ENCODE assay signal across 6 cellular contexts in genomic region chr3:65891477-65891876, GRCh38.
DNase-seq lines count a peak whose midpoint lies in the region; ATAC-seq, FAIRE-seq and TF ChIP-seq lines count a peak whose summit lies in the region.
"Not testable (repeated sequence)": the region's sequence is repeated elsewhere in the genome, so short reads cannot be mapped to it uniquely, and the experiment has no call there.

No MANE protein-coding gene starts in this region.

- not testable (repeated sequence) for H3K27ac ChIP-seq in GM23338 (ENCODE audit: low read depth); H9 (ENCODE audit: insufficient read length, low read depth, low read length); H1 (ENCODE audit: low read depth, low read length)
- H3K27ac ChIP-seq in HUES64 (ENCODE audit: low read depth, low read length) (peak overlapping the region; percentile 42; the same call in 1 of the 2 replicates), iPS-18a (ENCODE audit: low read length) (peak overlapping the region; percentile 46), tibial artery (peak overlapping the region; percentile 55 to 68)

- POLR2A ChIA-PET in H1 (lab: Charles Lee; ENCODE audit: partially characterized antibody), result interaction anchor here (1.7 kb wide), 1 partner anchor 11 kb away, joined by 9 read pairs; no protein-coding TSS in a partner anchor

- no CpG with 5 or more reads among the region's 2 CpGs for WGBS in H9 (ENCODE audit: extremely low coverage, insufficient read length, low lambda C conversion rate)
- WGBS in HUES64, result 24% methylated on average over 1 of the region's 2 CpGs
- WGBS in H1 (ENCODE audit: extremely low coverage in 1 of 2, insufficient coverage in 1 of 2, insufficient read length in 1 of 2, insufficient replicate concordance in 2 of 2, low coverage in 1 of 2, low lambda C conversion rate in 2 of 2, missing lambda C conversion rate in 1 of 2), 2 experiments, result 60% methylated on average over 2 of the region's 2 CpGs; no CpG with 5 or more reads in 1 of the 2 experiments

- not testable (repeated sequence) for H3K18ac ChIP-seq in H9 (ENCODE audit: insufficient read length, low read depth, low read length); H1 (ENCODE audit: extremely low read depth, low read length)

- H4K91ac ChIP-seq in H9 (ENCODE audit: insufficient read length, low read depth, low read length); H1 (replicated peaks; ENCODE audit: insufficient read length, low read length): not testable (repeated sequence)

- not testable (repeated sequence) for H3K36me3 ChIP-seq in GM23338 (ENCODE audit: insufficient read depth); HUES64 (ENCODE audit: insufficient read depth, low read length); H1 (ENCODE audit: control insufficient read depth in 2 of 4, insufficient read depth in 4 of 4, low read length in 3 of 4); iPS-18a (ENCODE audit: control insufficient read depth, low read depth, low read length); tibial artery

- not testable (repeated sequence) for H3F3A ChIP-seq in GM23338 (replicated peaks; ENCODE audit: low read depth)

- H3K4me1 ChIP-seq in GM23338 (ENCODE audit: insufficient read depth), result peaks cover 59% of the 10 kb centered on the region
- H3K4me1 ChIP-seq in H9 (ENCODE audit: insufficient read depth, low read length), result not testable (repeated sequence)
- peaks cover 45% of the 10 kb centered on the region for H3K4me1 ChIP-seq in HUES64 (ENCODE audit: insufficient read depth, low read length)
- H3K4me1 ChIP-seq in H1 (replicated peaks in 1 of 4; ENCODE audit: control insufficient read depth in 3 of 4, insufficient read depth in 4 of 4, low read length in 3 of 4), result peaks cover 0 to 15% (median 12%) of the 10 kb centered on the region in 4 experiments; a peak in 6 of 7 replicates
- peaks cover 24% of the 10 kb centered on the region for H3K4me1 ChIP-seq in iPS-18a (ENCODE audit: control insufficient read depth, low read depth, low read length)
- H3K4me1 ChIP-seq in tibial artery, result peaks cover 0 to 74% (median 32%) of the 10 kb centered on the region in 4 donors

- FAIRE-seq in H1 (lab: Jason Lieb, UNC), result not testable (repeated sequence)

- not testable (repeated sequence) for H3T11ph ChIP-seq in H9 (ENCODE audit: low read length)

- H3K9me3 ChIP-seq in H9 (ENCODE audit: control insufficient read depth, low read depth, low read length); HUES64 (ENCODE audit: insufficient read depth, low read depth, low read length); H1 (ENCODE audit: insufficient read depth in 2 of 2, low read depth in 1 of 2, low read length in 1 of 2); iPS-18a (ENCODE audit: control insufficient read depth, low read depth, low read length); tibial artery: not testable (repeated sequence)

- H3K4me3 Mint-ChIP-seq in GM23338, H9: not testable (repeated sequence)

- H3K27me3 Mint-ChIP-seq in GM23338 (ENCODE audit: insufficient read depth, low read depth, poor library complexity); H9 (ENCODE audit: low read depth): not testable (repeated sequence)

- not testable (repeated sequence) for H3K9me2 ChIP-seq in GM23338 (ENCODE audit: insufficient read depth)

- H3K56ac ChIP-seq in H9 (ENCODE audit: insufficient read length, low read depth, low read length); H1 (replicated peaks; ENCODE audit: insufficient read length, low read depth, low read length): not testable (repeated sequence)

- ATAC-seq in GM23338, result peak; percentile 78

- intact Hi-C loops in tibial artery (cut with DNase I; ENCODE audit: low total_unique reads), result not testable (repeated sequence)

- H2BK5ac ChIP-seq in H9 (ENCODE audit: insufficient read length, low read length); H1 (ENCODE audit: low read depth, low read length): not testable (repeated sequence)

- H3K27ac Mint-ChIP-seq in GM23338, result not testable (repeated sequence)
- H3K27ac Mint-ChIP-seq in H9, result peak overlapping the region in 2 of 3 experiments; percentile 50 to 52; a peak in 1 of 7 replicates

- not testable (repeated sequence) for H2BK12ac ChIP-seq in H9 (ENCODE audit: insufficient read length, low read depth, low read length); H1 (ENCODE audit: low read depth, low read length)

- TF ChIP-seq EP300 in H1 (IDR thresholded peaks at IDR 0.05; ENCODE audit: borderline replicate concordance in 1 of 2, low read depth in 2 of 2, low read length in 2 of 2), result not testable (repeated sequence)

- H2BK120ac ChIP-seq in H9 (ENCODE audit: low read depth, low read length, poor library complexity, severe bottlenecking); H1 (replicated peaks; ENCODE audit: low read depth, low read length): not testable (repeated sequence)

- not testable (repeated sequence) for H3K27me3 ChIP-seq in GM23338 (ENCODE audit: insufficient read depth); H9 (ENCODE audit: insufficient read depth, low read length); HUES64 (ENCODE audit: insufficient read depth, low read length); H1 (replicated peaks in 1 of 4; ENCODE audit: control insufficient read depth in 3 of 4, extremely low read depth in 1 of 4, insufficient read depth in 3 of 4, low read length in 3 of 4); iPS-18a (ENCODE audit: control insufficient read depth, insufficient read depth, low read length); tibial artery

- TF ChIP-seq CTCF in GM23338 (conservative IDR thresholded peaks at IDR 0.05; ENCODE audit: low read depth in 2 of 2); H9 (conservative IDR thresholded peaks at IDR 0.05); H1 (IDR thresholded peaks at IDR 0.05; ENCODE audit: control extremely low read depth in 1 of 3, insufficient read depth in 1 of 3, low read depth in 1 of 3, low read length in 3 of 3); tibial artery (IDR thresholded peaks at IDR 0.05): not testable (repeated sequence)

- CTCF ChIA-PET in H1 (lab: Charles Lee; ENCODE audit: partially characterized antibody), result interaction anchor here (0.9 kb wide), 1 partner anchor 21 kb away, joined by 3 read pairs; no protein-coding TSS in a partner anchor

- not testable (repeated sequence) for H2AK5ac ChIP-seq in H9 (ENCODE audit: insufficient read length, low read length); H1 (ENCODE audit: low read depth, low read length)

- peaks cover 91% of the 10 kb centered on the region for H3K79me2 ChIP-seq in GM23338 (replicated peaks; ENCODE audit: insufficient read depth)
- H3K79me2 ChIP-seq in H9 (ENCODE audit: insufficient read depth, low read length), result not testable (repeated sequence)
- peaks cover 0 to 79% of the 10 kb centered on the region in 2 experiments; a peak in 3 of 4 replicates for H3K79me2 ChIP-seq in H1 (ENCODE audit: control insufficient read depth in 1 of 2, insufficient read depth in 2 of 2, low read length in 2 of 2)

- not testable (repeated sequence) for H2AFZ ChIP-seq in GM23338; H9 (ENCODE audit: low read length); H1 (ENCODE audit: low read length)

- H3K4me1 Mint-ChIP-seq in GM23338 (peaks cover 52% of the 10 kb centered on the region), H9 (peaks cover 56 to 71% of the 10 kb centered on the region in 2 experiments)

- not testable (repeated sequence) for H2BK20ac ChIP-seq in H9 (ENCODE audit: low read depth, low read length, poor library complexity, severe bottlenecking); H1 (ENCODE audit: low read length)

- H3K9me3 Mint-ChIP-seq in GM23338, H9: not testable (repeated sequence)

- not testable (repeated sequence) for H4K20me1 ChIP-seq in GM23338 (replicated peaks; ENCODE audit: insufficient read depth); H9 (ENCODE audit: control insufficient read depth, insufficient read depth, insufficient read length); H1 (replicated peaks in 1 of 2; ENCODE audit: control insufficient read depth in 1 of 2, insufficient read depth in 2 of 2, low read length in 2 of 2)

- H3K4ac ChIP-seq in H9 (ENCODE audit: low read depth, low read length); H1 (replicated peaks; ENCODE audit: insufficient read length, low read depth, low read length): not testable (repeated sequence)

- not testable (repeated sequence) for H3K14ac ChIP-seq in H9 (ENCODE audit: insufficient read depth, low read length); H1 (ENCODE audit: insufficient read length)

- peak; percentile 61 for DNase-seq in GM23338 (ENCODE audit: low spot score)
- DNase-seq in H9; H1 (ENCODE audit: low read depth in 1 of 2, low spot score in 2 of 2); tibial artery: not testable (repeated sequence)

- H3K4me3 ChIP-seq in GM23338; HUES64 (ENCODE audit: low read length); H1 (ENCODE audit: extremely low read depth in 1 of 4, insufficient read depth in 2 of 4, low read depth in 3 of 4, low read length in 4 of 4); iPS-18a (ENCODE audit: low read length); tibial artery: not testable (repeated sequence)

- not testable (repeated sequence) for H3K23ac ChIP-seq in H9 (ENCODE audit: insufficient read length, low read depth, low read length); H1 (ENCODE audit: insufficient read length)

- not testable (repeated sequence) for H3K9ac ChIP-seq in H9 (ENCODE audit: extremely low read depth, insufficient read length, low read length); HUES64 (ENCODE audit: low read depth, low read length); H1 (replicated peaks in 1 of 4; ENCODE audit: extremely low read depth in 1 of 4, low read depth in 3 of 4, low read length in 3 of 4); iPS-18a (ENCODE audit: low read length)

- not testable (repeated sequence) for H4K5ac ChIP-seq in H9 (ENCODE audit: insufficient read length, low read depth, low read length); H1 (ENCODE audit: insufficient read length, low read depth, low read length)

- not testable (repeated sequence) for H3K4me2 ChIP-seq in GM23338; H9 (ENCODE audit: insufficient read depth, insufficient read length, low read length)
- peak overlapping the region in 1 of 2 experiments; percentile 46; a peak in 2 of 4 replicates for H3K4me2 ChIP-seq in H1 (ENCODE audit: insufficient read depth in 1 of 2, low read depth in 2 of 2, low read length in 2 of 2)

- H2BK15ac ChIP-seq in H9 (ENCODE audit: low read depth, low read length); H1 (ENCODE audit: low read length): not testable (repeated sequence)

- H3K23me2 ChIP-seq in H9 (ENCODE audit: insufficient read length, low read depth, low read length, poor library complexity, severe bottlenecking); H1 (ENCODE audit: low read depth, low read length): not testable (repeated sequence)

- H4K8ac ChIP-seq in H9 (replicated peaks; ENCODE audit: insufficient read length, low read depth, low read length); H1 (ENCODE audit: extremely low read depth, insufficient read depth, low read length): not testable (repeated sequence)

- H3K79me1 ChIP-seq in H9 (ENCODE audit: insufficient read depth, low read depth, low read length, poor library complexity, severe bottlenecking), result peaks cover 12% of the 10 kb centered on the region
- H3K79me1 ChIP-seq in H1 (ENCODE audit: low read depth, low read length), result not testable (repeated sequence)

- not testable (repeated sequence) for TF ChIP-seq POLR2A in H1 (IDR thresholded peaks at IDR 0.05; ENCODE audit: control extremely low read depth in 1 of 2, low read depth in 2 of 2, low read length in 2 of 2)

- TF ChIP-seq RAD21 in H1 (IDR thresholded peaks at IDR 0.05 in 1 of 2, conservative IDR thresholded peaks at IDR 0.05 in 1 of 2; ENCODE audit: low read depth in 2 of 2, low read length in 2 of 2), result not testable (repeated sequence)

- not testable (repeated sequence) for H3K36me3 Mint-ChIP-seq in GM23338 (ENCODE audit: low read depth); H9 (ENCODE audit: insufficient read depth in 1 of 3, low read depth in 3 of 3)
